Comparison of ENCODE assay signal across 12 cellular contexts in the genomic region with DNA sequence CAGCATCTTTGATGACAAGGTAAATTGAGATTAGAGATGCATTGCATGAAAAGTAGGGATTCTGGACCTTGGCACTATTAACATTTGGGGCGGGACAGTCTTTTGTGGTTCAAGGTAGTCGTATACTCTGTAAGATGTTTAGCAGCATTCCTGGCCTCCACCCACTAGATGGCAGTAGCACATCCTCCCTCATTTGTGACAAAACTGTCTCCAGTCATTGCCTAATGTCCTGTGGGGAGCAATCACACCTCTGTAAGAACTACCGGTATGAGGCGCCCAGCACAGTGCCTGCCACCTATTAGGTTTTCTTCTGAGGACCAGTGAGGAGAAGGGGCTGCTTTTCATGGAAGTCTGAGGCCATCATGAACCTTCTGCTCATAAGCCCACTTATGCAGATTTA.
DNase-seq lines count a peak whose midpoint lies in the region; ATAC-seq, FAIRE-seq and TF ChIP-seq lines count a peak whose summit lies in the region.
"Had no signal": no experiment of that assay in that cellular context is flagged by ENCODE, and none has a peak within 500 bp of the region (broad histone marks: within the 10 kb centered on the region; RNA-seq: fewer than 3 reads in every experiment).

No MANE protein-coding gene starts in this region.

- no peaks in the 10 kb centered on the region for H3K27me3 Mint-ChIP-seq in activated CD4-positive, alpha-beta T cell treated with anti-CD3 and anti-CD28 coated beads, Interleukin-2, amount 10 ng/mL, durations not matched to agents 7 days and 5 days

- no peak overlapping the region for H3K27ac Mint-ChIP-seq in activated CD4-positive, alpha-beta T cell treated with anti-CD3 and anti-CD28 coated beads, Interleukin-2, amount 10 ng/mL, durations not matched to agents 7 days and 5 days

- no peak overlapping the region for H3K4me3 Mint-ChIP-seq in activated CD4-positive, alpha-beta T cell treated with anti-CD3 and anti-CD28 coated beads, Interleukin-2, amount 10 ng/mL, durations not matched to agents 7 days and 5 days

- intact Hi-C loops in K562 (cut with micrococcal nuclease): no loop called here

- peak overlapping the region; percentile 36; the same call in 1 of the 2 replicates for H2AFZ ChIP-seq in K562 (ENCODE audit: low read depth, low read length)

- H3K9ac ChIP-seq in K562 (ENCODE audit: insufficient read depth in 1 of 2, low read depth in 2 of 2, low read length in 2 of 2): no peak overlapping the region

- no peak for TF ChIP-seq POLR2A in K562 (conservative IDR thresholded peaks at IDR 0.05)

- TF ChIP-seq EP300 in K562 (IDR thresholded peaks at IDR 0.05; ENCODE audit: low read length): no peak

- peak; percentile 87 for FAIRE-seq in K562 (lab: Jason Lieb, UNC)

- no peaks in the 10 kb centered on the region for H3K79me2 ChIP-seq in K562 (ENCODE audit: control insufficient read depth, insufficient read depth, low read length)

- H3K4me3 ChIP-seq in K562: no peak overlapping the region
- H3K4me3 ChIP-seq: body of pancreas, suprapubic skin had no signal

- TF ChIP-seq CTCF in K562 (IDR thresholded peaks at IDR 0.05 in 2 of 3, conservative IDR thresholded peaks at IDR 0.05 in 1 of 3; ENCODE audit: insufficient read depth in 2 of 3, low read depth in 1 of 3, low read length in 3 of 3): peak; percentile 51 to 65 (median 62)

- H3K27ac ChIP-seq in K562 (ENCODE audit: extremely low read depth, low read depth, low read length): no peak overlapping the region
- H3K27ac ChIP-seq: body of pancreas, suprapubic skin had no signal

- no peaks in the 10 kb centered on the region for H4K20me1 ChIP-seq in K562 (replicated peaks; ENCODE audit: control insufficient read depth, insufficient read depth, low read length)

- in situ Hi-C loops in KBM-7 (cut with MboI; ENCODE audit: low pct_unique_long_range_greater_than_20kb, low sequenced_read_pairs) (no loop called here), K562 (cut with MboI) (no loop called here)

- H3K9me3 Mint-ChIP-seq in activated CD4-positive, alpha-beta T cell treated with anti-CD3 and anti-CD28 coated beads, Interleukin-2, amount 10 ng/mL, durations not matched to agents 7 days and 5 days: peaks cover 8% of the 10 kb centered on the region

- BruUV-seq in K562 (replicated peaks; lab: Mats Ljungman, UMichigan): no TSS peak

- DNase-seq in activated CD4-positive, alpha-beta T cell treated with anti-CD3 and anti-CD28 coated beads, Interleukin-2, amount 50 U/mL, for 48 hours: peak; percentile 1 to 13
- no peak for DNase-seq in activated CD4-positive, alpha-beta T cell treated with anti-CD3 and anti-CD28 coated beads, Interleukin-2, amount 10 ng/mL, durations not matched to agents 7 days and 5 days
- DNase-seq in KBM-7 (peak; percentile 23), K562 (ENCODE audit: extremely low read depth in 1 of 4, low spot score in 3 of 4) (peak; percentile 28 to 61 (median 46)), hypothalamus (lab: John Stamatoyannopoulos, UW) (no peak), NCI-H1092 treated with DMSO at 0.1 percent for 48 hours (lab: John Stamatoyannopoulos, UW) (no peak)
- DNase-seq in stimulated activated CD8-positive, alpha-beta memory T cell treated with anti-CD3 and anti-CD28 coated beads, Interleukin-4, amount 100 ng/mL, for 48 hours: peak; percentile 25
- DNase-seq: C1 segment of cervical spinal cord had no signal

- H3K36me3 ChIP-seq in K562 (ENCODE audit: control insufficient read depth, insufficient read depth, low read length): no peaks in the 10 kb centered on the region
- H3K36me3 ChIP-seq: suprapubic skin had no signal

- H3K4me1 Mint-ChIP-seq in activated CD4-positive, alpha-beta T cell treated with anti-CD3 and anti-CD28 coated beads, Interleukin-2, amount 10 ng/mL, durations not matched to agents 7 days and 5 days: no peaks in the 10 kb centered on the region

- CTCF ChIA-PET in activated CD4-positive, alpha-beta T cell treated with anti-CD3 and anti-CD28 coated beads, Interleukin-2, amount 10 ng/mL, durations not matched to agents 7 days and 5 days (lab: Charles Lee): no interaction called here
- CTCF ChIA-PET in K562 (lab: Yijun Ruan, JAX; ENCODE audit: low intra/inter-chr PET ratio): no interaction called here

- H3K9me3 ChIP-seq in K562 (replicated peaks; ENCODE audit: control insufficient read depth, insufficient read depth, low read depth, low read length): no peaks in the 10 kb centered on the region
- H3K9me3 ChIP-seq: suprapubic skin had no signal

- ATAC-seq in K562 (peak; percentile 72), HG02623 (IDR thresholded peaks at IDR 0.05; ENCODE audit: unreplicated experiment) (no peak)
- ATAC-seq: body of pancreas, Right ventricle myocardium inferior had no signal

- no peak overlapping the region for H3K4me2 ChIP-seq in K562 (ENCODE audit: insufficient read depth, low read length)

- H3K4me1 ChIP-seq in K562 (replicated peaks in 1 of 2; ENCODE audit: control insufficient read depth in 2 of 2, insufficient read depth in 2 of 2, low read length in 2 of 2): peaks cover 0 to 3% of the 10 kb centered on the region in 2 experiments; a peak in 1 of 5 replicates
- H3K4me1 ChIP-seq: body of pancreas had no signal

- WGBS in K562 (ENCODE audit: insufficient coverage, low coverage, missing lambda C conversion rate): 0% methylated on average over 4 of the region's 4 CpGs

- no peaks in the 10 kb centered on the region for H3K36me3 Mint-ChIP-seq in activated CD4-positive, alpha-beta T cell treated with anti-CD3 and anti-CD28 coated beads, Interleukin-2, amount 10 ng/mL, durations not matched to agents 7 days and 5 days (ENCODE audit: low read depth)

- POLR2A ChIA-PET in activated CD4-positive, alpha-beta T cell treated with anti-CD3 and anti-CD28 coated beads, Interleukin-2, amount 10 ng/mL, durations not matched to agents 7 days and 5 days (lab: Charles Lee): no interaction called here
- POLR2A ChIA-PET in K562 (lab: Yijun Ruan, JAX): interaction anchor here (0.7 kb wide), 1 partner anchor 72 kb away, joined by 4 read pairs; no protein-coding TSS in a partner anchor

- TF ChIP-seq RAD21 in K562 (CRISPR knock-in tag; conservative IDR thresholded peaks at IDR 0.05 in 1 of 2, IDR thresholded peaks at IDR 0.05 in 1 of 2): peak in 1 of 2 experiments; percentile 39; a peak in 2 of 4 replicates

- H3K27me3 ChIP-seq in K562 (ENCODE audit: control insufficient read depth in 2 of 2, insufficient read depth in 2 of 2, low read length in 2 of 2): peaks cover 0 to 13% of the 10 kb centered on the region in 2 experiments; a peak in 3 of 5 replicates
- H3K27me3 ChIP-seq: body of pancreas had no signal

- H3K9me1 ChIP-seq in K562 (ENCODE audit: control insufficient read depth, insufficient read depth, low read length): no peaks in the 10 kb centered on the region

TF ChIP-seq in K562, 482 proteins besides CTCF, POLR2A, EP300 and RAD21 (continues in another document):
- peak; percentile 28 for TF ChIP-seq SP2 (IDR thresholded peaks at IDR 0.05; ENCODE audit: extremely low read depth, low read depth, low read length, poor library complexity, severe bottlenecking)
- TF ChIP-seq SIN3A (IDR thresholded peaks at IDR 0.05; ENCODE audit: borderline replicate concordance in 2 of 2, control insufficient read depth in 1 of 2, low read depth in 2 of 2, low read length in 2 of 2): no peak
- no peak for TF ChIP-seq ZNF77 (CRISPR knock-in tag; IDR thresholded peaks at IDR 0.05)
- 0 out of 2 replicates have a peak, but pooled peaks have one; percentile 28 for TF ChIP-seq CHAMP1 (IDR thresholded peaks at IDR 0.05)
- no peak for TF ChIP-seq CLOCK (CRISPR knock-in tag; IDR thresholded peaks at IDR 0.05; ENCODE audit: borderline replicate concordance)
- TF ChIP-seq SMAD3 (CRISPR knock-in tag; conservative IDR thresholded peaks at IDR 0.05): no peak

Comparison
In these comparisons a context has a peak if more than half of its experiments do, and no peak if none do; other contexts are left out.
1. DNase-seq: peak in activated CD4-positive, alpha-beta T cell treated with anti-CD3 and anti-CD28 coated beads, Interleukin-2, amount 50 U/mL, for 48 hours (2 of 2), KBM-7 (single experiment), K562 (4 of 4) and stimulated activated CD8-positive, alpha-beta memory T cell treated with anti-CD3 and anti-CD28 coated beads, Interleukin-4, amount 100 ng/mL, for 48 hours (single experiment); none in activated CD4-positive, alpha-beta T cell treated with anti-CD3 and anti-CD28 coated beads, Interleukin-2, amount 10 ng/mL, durations not matched to agents 7 days and 5 days (single experiment), hypothalamus (0 of 51) and NCI-H1092 treated with DMSO at 0.1 percent for 48 hours (single experiment).